ENCODE assay signal across 8 cellular contexts in the genomic region with DNA sequence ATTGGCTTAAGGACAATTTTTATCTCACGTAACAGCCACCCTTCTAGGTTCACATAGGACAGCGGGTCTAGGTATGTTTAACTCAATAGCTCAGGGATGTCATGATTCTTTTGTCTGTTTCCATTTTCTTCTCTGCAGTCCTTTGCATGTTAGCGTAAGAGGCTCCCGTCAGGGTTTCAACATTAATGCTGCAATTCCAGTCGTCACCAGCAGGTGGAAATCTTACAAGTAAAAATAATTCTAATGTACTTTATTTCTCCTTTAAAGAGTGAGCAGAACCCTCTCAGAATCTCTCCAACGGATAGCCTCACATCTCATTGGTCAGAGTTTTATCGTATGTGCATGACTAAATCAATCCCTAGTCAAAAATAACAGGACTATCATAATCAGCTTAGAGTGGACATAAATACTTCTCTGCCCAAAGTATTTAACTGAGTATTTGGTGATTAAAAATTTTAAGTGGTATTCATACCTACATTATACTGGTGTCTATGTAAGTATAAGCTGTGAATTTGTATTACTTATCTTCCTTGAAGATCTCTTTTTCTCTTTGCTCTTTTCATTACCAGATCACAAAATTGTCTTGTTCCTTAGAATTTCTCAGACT.
DNase-seq lines count a peak whose midpoint lies in the region; ATAC-seq, FAIRE-seq and TF ChIP-seq lines count a peak whose summit lies in the region.

No MANE protein-coding gene starts in this region.

- peak; percentile 34 for DNase-seq in BE2C
- peak; percentile 83 for DNase-seq in PC-3
- peak; percentile 11 to 67 (median 27) for DNase-seq in K562 (ENCODE audit: extremely low read depth in 1 of 4, low spot score in 3 of 4)
- peak; percentile 70 for DNase-seq in kidney tubule cell (ENCODE audit: low spot score)
- peak; percentile 4 for DNase-seq in stimulated activated CD8-positive, alpha-beta memory T cell treated with anti-CD3 and anti-CD28 coated beads, Interleukin-7, amount 100 ng/mL, for 24 hours (ENCODE audit: low read depth)

- no peaks in the 10 kb centered on the region for H3K9me3 ChIP-seq in BE2C
- H3K9me3 ChIP-seq in PC-3 (ENCODE audit: low read length): no peaks in the 10 kb centered on the region
- no peaks in the 10 kb centered on the region for H3K9me3 ChIP-seq in K562 (replicated peaks; ENCODE audit: control insufficient read depth, insufficient read depth, low read depth, low read length)

- no peak overlapping the region for H3K4me3 ChIP-seq in BE2C (ENCODE audit: low read depth, low read length)
- H3K4me3 ChIP-seq in PC-3 (ENCODE audit: low read length): peak overlapping the region; percentile 35; the same call in 1 of the 2 replicates
- H3K4me3 ChIP-seq in K562: no peak overlapping the region

- TF ChIP-seq POLR2A in K562 (conservative IDR thresholded peaks at IDR 0.05): no peak

- CTCF ChIA-PET in PC-3 (lab: Charles Lee): no interaction called here
- CTCF ChIA-PET in K562 (lab: Yijun Ruan, JAX; ENCODE audit: low intra/inter-chr PET ratio): no interaction called here

- no peaks in the 10 kb centered on the region for H3K9me2 ChIP-seq in PC-3 (replicated peaks; ENCODE audit: low read length)

- H3K27ac ChIP-seq in PC-3 (ENCODE audit: low read length) (no peak overlapping the region), K562 (ENCODE audit: extremely low read depth, low read depth, low read length) (no peak overlapping the region)

- FAIRE-seq in K562 (lab: Jason Lieb, UNC): peak; percentile 82

- peak overlapping the region; percentile 49 for H3K4me2 ChIP-seq in PC-3 (ENCODE audit: low read length)
- H3K4me2 ChIP-seq in K562 (ENCODE audit: insufficient read depth, low read length): no peak overlapping the region

- intact Hi-C loops in PC-3 (cut with micrococcal nuclease) (loop anchor here (5.0 kb wide), 1 partner anchor 411 kb away; no protein-coding TSS in a partner anchor), K562 (cut with micrococcal nuclease) (loop anchor here (2.0 kb wide), 1 partner anchor 401 kb away; no protein-coding TSS in a partner anchor)

- TF ChIP-seq EP300 in K562 (IDR thresholded peaks at IDR 0.05; ENCODE audit: low read length): no peak

- H3K4me1 ChIP-seq in BE2C: no peaks in the 10 kb centered on the region
- H3K4me1 ChIP-seq in PC-3 (ENCODE audit: insufficient read depth, low read length): no peaks in the 10 kb centered on the region
- H3K4me1 ChIP-seq in K562 (replicated peaks in 1 of 2; ENCODE audit: control insufficient read depth in 2 of 2, insufficient read depth in 2 of 2, low read length in 2 of 2): no peaks in the 10 kb centered on the region; a peak in 2 of 5 replicates

- H2AFZ ChIP-seq in PC-3 (ENCODE audit: low read length): peak overlapping the region; percentile 60
- no peak overlapping the region for H2AFZ ChIP-seq in K562 (ENCODE audit: low read depth, low read length)

- no peaks in the 10 kb centered on the region for H3K9me1 ChIP-seq in K562 (ENCODE audit: control insufficient read depth, insufficient read depth, low read length)

- H4K20me1 ChIP-seq in PC-3 (ENCODE audit: low read length) (no peaks in the 10 kb centered on the region), K562 (replicated peaks; ENCODE audit: control insufficient read depth, insufficient read depth, low read length) (no peaks in the 10 kb centered on the region)

- ATAC-seq in HG03280 (IDR thresholded peaks at IDR 0.05; ENCODE audit: unreplicated experiment) (peak; percentile 58), PC-3 (peak; percentile 58; the same call in 1 of the 2 replicates), K562 (peak; percentile 53; the same call in 2 of the 3 replicates), GM18873 (IDR thresholded peaks at IDR 0.05; ENCODE audit: low FRiP score, unreplicated experiment) (no peak)

- WGBS in K562 (ENCODE audit: insufficient coverage, low coverage, missing lambda C conversion rate): 5% methylated on average over 7 of the region's 7 CpGs

- in situ Hi-C loops in K562 (cut with MboI): no loop called here

- peak; percentile 33 to 56 for TF ChIP-seq RAD21 in K562 (CRISPR knock-in tag; conservative IDR thresholded peaks at IDR 0.05 in 1 of 2, IDR thresholded peaks at IDR 0.05 in 1 of 2)

- no peaks in the 10 kb centered on the region for H3F3A ChIP-seq in PC-3 (ENCODE audit: low read length, unreplicated experiment)

- H3K79me2 ChIP-seq in PC-3 (ENCODE audit: low read length) (no peaks in the 10 kb centered on the region), K562 (ENCODE audit: control insufficient read depth, insufficient read depth, low read length) (no peaks in the 10 kb centered on the region)

- no peaks in the 10 kb centered on the region for H3K36me3 ChIP-seq in BE2C
- no peaks in the 10 kb centered on the region for H3K36me3 ChIP-seq in PC-3 (ENCODE audit: low read depth, low read length)
- no peaks in the 10 kb centered on the region for H3K36me3 ChIP-seq in K562 (ENCODE audit: control insufficient read depth, insufficient read depth, low read length)

- H3K9ac ChIP-seq in PC-3 (ENCODE audit: low read length) (no peak overlapping the region), K562 (ENCODE audit: insufficient read depth in 1 of 2, low read depth in 2 of 2, low read length in 2 of 2) (no peak overlapping the region)

- POLR2A ChIA-PET in PC-3 (lab: Charles Lee; ENCODE audit: unreplicated experiment): no interaction called here
- POLR2A ChIA-PET in K562 (lab: Yijun Ruan, JAX): interaction anchor here (0.6 kb wide), 1 partner anchor 8 kb away, joined by 3 read pairs; no protein-coding TSS in a partner anchor

- no TSS peak for BruUV-seq in PC-3 (replicated peaks; lab: Mats Ljungman, UMichigan)
- BruUV-seq in K562 (replicated peaks; lab: Mats Ljungman, UMichigan): no TSS peak

- TF ChIP-seq CTCF in BE2C (IDR thresholded peaks at IDR 0.05; ENCODE audit: low read depth, low read length): peak; percentile 52
- peak; percentile 52 for TF ChIP-seq CTCF in GM12874 (IDR thresholded peaks at IDR 0.05; ENCODE audit: insufficient read depth, low read depth, low read length)
- peak; percentile 79 for TF ChIP-seq CTCF in PC-3 (conservative IDR thresholded peaks at IDR 0.05; ENCODE audit: low read depth, low read length)
- peak; percentile 24 to 60 (median 57); a peak in 5 of 6 replicates for TF ChIP-seq CTCF in K562 (IDR thresholded peaks at IDR 0.05 in 2 of 3, conservative IDR thresholded peaks at IDR 0.05 in 1 of 3; ENCODE audit: insufficient read depth in 2 of 3, low read depth in 1 of 3, low read length in 3 of 3)

- H3K27me3 ChIP-seq in BE2C (no peaks in the 10 kb centered on the region), PC-3 (ENCODE audit: low read length) (no peaks in the 10 kb centered on the region), K562 (ENCODE audit: control insufficient read depth in 2 of 2, insufficient read depth in 2 of 2, low read length in 2 of 2) (no peaks in the 10 kb centered on the region)

TF ChIP-seq in K562, 482 proteins besides CTCF, POLR2A, EP300 and RAD21:
- TF ChIP-seq, protein P1, sequence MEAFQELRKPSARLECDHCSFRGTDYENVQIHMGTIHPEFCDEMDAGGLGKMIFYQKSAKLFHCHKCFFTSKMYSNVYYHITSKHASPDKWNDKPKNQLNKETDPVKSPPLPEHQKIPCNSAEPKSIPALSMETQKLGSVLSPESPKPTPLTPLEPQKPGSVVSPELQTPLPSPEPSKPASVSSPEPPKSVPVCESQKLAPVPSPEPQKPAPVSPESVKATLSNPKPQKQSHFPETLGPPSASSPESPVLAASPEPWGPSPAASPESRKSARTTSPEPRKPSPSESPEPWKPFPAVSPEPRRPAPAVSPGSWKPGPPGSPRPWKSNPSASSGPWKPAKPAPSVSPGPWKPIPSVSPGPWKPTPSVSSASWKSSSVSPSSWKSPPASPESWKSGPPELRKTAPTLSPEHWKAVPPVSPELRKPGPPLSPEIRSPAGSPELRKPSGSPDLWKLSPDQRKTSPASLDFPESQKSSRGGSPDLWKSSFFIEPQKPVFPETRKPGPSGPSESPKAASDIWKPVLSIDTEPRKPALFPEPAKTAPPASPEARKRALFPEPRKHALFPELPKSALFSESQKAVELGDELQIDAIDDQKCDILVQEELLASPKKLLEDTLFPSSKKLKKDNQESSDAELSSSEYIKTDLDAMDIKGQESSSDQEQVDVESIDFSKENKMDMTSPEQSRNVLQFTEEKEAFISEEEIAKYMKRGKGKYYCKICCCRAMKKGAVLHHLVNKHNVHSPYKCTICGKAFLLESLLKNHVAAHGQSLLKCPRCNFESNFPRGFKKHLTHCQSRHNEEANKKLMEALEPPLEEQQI (IDR thresholded peaks at IDR 0.05): 0 out of 2 replicates have a peak, but pooled peaks have one; percentile 39
- TF ChIP-seq OTX1 (CRISPR knock-in tag; IDR thresholded peaks at IDR 0.05) (no peak), ESRRA (IDR thresholded peaks at IDR 0.05; ENCODE audit: borderline replicate concordance, low read depth) (no peak)
TF ChIP-seq in K562: peak in this region for 1.

Comparison
In these comparisons a context has a peak if more than half of its experiments do, and no peak if none do; other contexts are left out.
1. DNase-seq: peak in every context shown above with its lines; median percentile 83 in PC-3; 70 in kidney tubule cell; 34 in BE2C; 27 in K562; 4 in stimulated activated CD8-positive, alpha-beta memory T cell treated with anti-CD3 and anti-CD28 coated beads, Interleukin-7, amount 100 ng/mL, for 24 hours.